1 cellular context compared by ENCODE assay signal in genomic region chr15:81003023-81003350, GRCh38.
TF ChIP-seq lines count a peak whose summit lies in the region.

No MANE protein-coding gene starts in this region.

TF ChIP-seq in K562, 482 proteins besides CTCF, POLR2A, EP300 and RAD21 (continued from another document):
- peak; percentile 12 for TF ChIP-seq HMGN3 (IDR thresholded peaks at IDR 0.05; ENCODE audit: borderline replicate concordance, extremely low read depth, insufficient read length, low read depth, low read length)
- TF ChIP-seq, protein P1, sequence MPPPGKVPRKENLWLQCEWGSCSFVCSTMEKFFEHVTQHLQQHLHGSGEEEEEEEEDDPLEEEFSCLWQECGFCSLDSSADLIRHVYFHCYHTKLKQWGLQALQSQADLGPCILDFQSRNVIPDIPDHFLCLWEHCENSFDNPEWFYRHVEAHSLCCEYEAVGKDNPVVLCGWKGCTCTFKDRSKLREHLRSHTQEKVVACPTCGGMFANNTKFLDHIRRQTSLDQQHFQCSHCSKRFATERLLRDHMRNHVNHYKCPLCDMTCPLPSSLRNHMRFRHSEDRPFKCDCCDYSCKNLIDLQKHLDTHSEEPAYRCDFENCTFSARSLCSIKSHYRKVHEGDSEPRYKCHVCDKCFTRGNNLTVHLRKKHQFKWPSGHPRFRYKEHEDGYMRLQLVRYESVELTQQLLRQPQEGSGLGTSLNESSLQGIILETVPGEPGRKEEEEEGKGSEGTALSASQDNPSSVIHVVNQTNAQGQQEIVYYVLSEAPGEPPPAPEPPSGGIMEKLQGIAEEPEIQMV (tag; conservative IDR thresholded peaks at IDR 0.05; ENCODE audit: low read depth) = no peak
- TF ChIP-seq, protein P2, sequence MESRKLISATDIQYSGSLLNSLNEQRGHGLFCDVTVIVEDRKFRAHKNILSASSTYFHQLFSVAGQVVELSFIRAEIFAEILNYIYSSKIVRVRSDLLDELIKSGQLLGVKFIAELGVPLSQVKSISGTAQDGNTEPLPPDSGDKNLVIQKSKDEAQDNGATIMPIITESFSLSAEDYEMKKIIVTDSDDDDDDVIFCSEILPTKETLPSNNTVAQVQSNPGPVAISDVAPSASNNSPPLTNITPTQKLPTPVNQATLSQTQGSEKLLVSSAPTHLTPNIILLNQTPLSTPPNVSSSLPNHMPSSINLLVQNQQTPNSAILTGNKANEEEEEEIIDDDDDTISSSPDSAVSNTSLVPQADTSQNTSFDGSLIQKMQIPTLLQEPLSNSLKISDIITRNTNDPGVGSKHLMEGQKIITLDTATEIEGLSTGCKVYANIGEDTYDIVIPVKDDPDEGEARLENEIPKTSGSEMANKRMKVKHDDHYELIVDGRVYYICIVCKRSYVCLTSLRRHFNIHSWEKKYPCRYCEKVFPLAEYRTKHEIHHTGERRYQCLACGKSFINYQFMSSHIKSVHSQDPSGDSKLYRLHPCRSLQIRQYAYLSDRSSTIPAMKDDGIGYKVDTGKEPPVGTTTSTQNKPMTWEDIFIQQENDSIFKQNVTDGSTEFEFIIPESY (CRISPR knock-in tag; IDR thresholded peaks at IDR 0.05) = peak; percentile 80
TF ChIP-seq in K562: peak in this region for 4.
